ENCODE assay signal across 1 cellular context in genomic region chr1:178606839-178607238, GRCh38.
TF ChIP-seq lines count a peak whose summit lies in the region.

No MANE protein-coding gene starts in this region.

TF ChIP-seq in IMR-90, 13 proteins besides CTCF, POLR2A, EP300 and RAD21:
- TF ChIP-seq MXI1 (IDR thresholded peaks at IDR 0.05; ENCODE audit: borderline replicate concordance, low read depth, low read length), result no peak
- TF ChIP-seq MAZ (IDR thresholded peaks at IDR 0.05; ENCODE audit: borderline replicate concordance, low read depth, low read length), result no peak
- no peak for TF ChIP-seq CHD1 (IDR thresholded peaks at IDR 0.05; ENCODE audit: low read depth, low read length)
- no peak for TF ChIP-seq NFE2L2 (IDR thresholded peaks at IDR 0.05; ENCODE audit: low read depth, low read length)
- TF ChIP-seq CEBPB (IDR thresholded peaks at IDR 0.05; ENCODE audit: low read depth, low read length), result no peak
- TF ChIP-seq, protein P1, sequence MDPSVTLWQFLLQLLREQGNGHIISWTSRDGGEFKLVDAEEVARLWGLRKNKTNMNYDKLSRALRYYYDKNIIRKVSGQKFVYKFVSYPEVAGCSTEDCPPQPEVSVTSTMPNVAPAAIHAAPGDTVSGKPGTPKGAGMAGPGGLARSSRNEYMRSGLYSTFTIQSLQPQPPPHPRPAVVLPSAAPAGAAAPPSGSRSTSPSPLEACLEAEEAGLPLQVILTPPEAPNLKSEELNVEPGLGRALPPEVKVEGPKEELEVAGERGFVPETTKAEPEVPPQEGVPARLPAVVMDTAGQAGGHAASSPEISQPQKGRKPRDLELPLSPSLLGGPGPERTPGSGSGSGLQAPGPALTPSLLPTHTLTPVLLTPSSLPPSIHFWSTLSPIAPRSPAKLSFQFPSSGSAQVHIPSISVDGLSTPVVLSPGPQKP (IDR thresholded peaks at IDR 0.05; ENCODE audit: borderline replicate concordance, low read depth, low read length), result no peak
- no peak for TF ChIP-seq BHLHE40 (IDR thresholded peaks at IDR 0.05; ENCODE audit: low read depth, low read length)
